ENCODE assay signal across 12 cellular contexts in the genomic region with DNA sequence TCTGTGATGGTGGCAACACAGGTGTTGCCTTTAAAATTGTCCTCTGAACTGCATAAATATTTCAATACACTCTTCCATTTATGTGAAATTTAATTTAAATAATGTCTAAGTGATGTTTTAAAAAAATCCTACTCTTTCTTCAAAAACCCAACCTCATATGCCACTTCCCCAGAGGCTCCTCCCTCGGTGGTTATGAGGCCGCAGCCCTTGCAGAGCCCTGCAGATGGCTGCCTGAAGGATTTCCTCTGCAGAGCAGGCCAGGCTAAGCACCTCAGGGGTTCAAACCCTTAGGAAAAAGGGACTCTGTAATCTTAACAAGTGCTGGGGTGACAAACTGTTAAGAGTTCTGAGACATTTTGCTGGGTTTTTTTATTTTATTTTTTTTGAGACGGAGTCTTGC. TPM values are rescaled to one million over a fixed set of nuclear protein-coding genes. Genes with fewer than 3 reads are reported as not detected.
A peak's percentile ranks its signal among the peaks of the same experiment; 100 is the strongest.
DNase-seq lines count a peak whose midpoint lies in the region; ATAC-seq and TF ChIP-seq lines count a peak whose summit lies in the region.
"Had no signal": no experiment of that assay in that cellular context is flagged by ENCODE, and none has a peak within 500 bp of the region (broad histone marks: within the 10 kb centered on the region; RNA-seq: fewer than 3 reads in every experiment).

No MANE protein-coding gene starts in this region.

- H3K4me1 Mint-ChIP-seq in activated naive CD4-positive, alpha-beta T cell treated with anti-CD3 and anti-CD28 coated beads for 36 hours (ENCODE audit: low read depth) = peaks cover 71% of the 10 kb centered on the region

- peaks cover 22 to 57% of the 10 kb centered on the region in 2 donors for H3K4me1 ChIP-seq in thoracic aorta (ENCODE audit: control insufficient read depth in 1 of 2, low read depth in 2 of 2)

- no peaks in the 10 kb centered on the region for H3K9me3 ChIP-seq in thoracic aorta
- H3K9me3 ChIP-seq: neutrophil, sigmoid colon, transverse colon had no signal

- TF ChIP-seq CTCF in thoracic aorta (IDR thresholded peaks at IDR 0.05) = no peak

- peak overlapping the region; percentile 89 to 95 for H3K27ac ChIP-seq in thoracic aorta
- H3K27ac ChIP-seq: neutrophil, sigmoid colon, transverse colon had no signal

- no peak overlapping the region for H3K4me3 ChIP-seq in thoracic aorta
- H3K4me3 ChIP-seq: sigmoid colon, transverse colon had no signal

- H3K4me3 Mint-ChIP-seq in activated naive CD4-positive, alpha-beta T cell treated with anti-CD3 and anti-CD28 coated beads for 36 hours = no peak overlapping the region

- ATAC-seq in activated naive CD4-positive, alpha-beta T cell treated with anti-CD3 and anti-CD28 coated beads, Interleukin-2, amount 50 U/mL, for 72 hours = no peak
- ATAC-seq in thoracic aorta (ENCODE audit: insufficient number of reproducible peaks, low FRiP score, low read depth) = no peak
- ATAC-seq in GM21515 (IDR thresholded peaks at IDR 0.05; ENCODE audit: unreplicated experiment) = no peak
- ATAC-seq in HG03196 (IDR thresholded peaks at IDR 0.05; ENCODE audit: unreplicated experiment) = no peak

- peak; percentile 59 for DNase-seq in activated naive CD4-positive, alpha-beta T cell treated with anti-CD3 and anti-CD28 coated beads for 36 hours
- DNase-seq in activated naive CD4-positive, alpha-beta T cell treated with anti-CD3 and anti-CD28 coated beads, Interleukin-2, amount 50 U/mL, for 72 hours (ENCODE audit: low spot score in 2 of 2) = no peak
- DNase-seq in activated CD4-positive, alpha-beta T cell treated with anti-CD3 and anti-CD28 coated beads, Interleukin-2, amount 50 U/mL, for 1 hour = peak; percentile 57
- DNase-seq in ecto neural progenitor cell (ENCODE audit: low spot score) = peak; percentile 10
- no peak for DNase-seq in thoracic aorta (ENCODE audit: low spot score)
- DNase-seq in pons (ENCODE audit: low spot score) = no peak
- DNase-seq: dermis blood vessel endothelial cell, sigmoid colon, transverse colon had no signal

- CTCF ChIA-PET in activated naive CD4-positive, alpha-beta T cell treated with anti-CD3 and anti-CD28 coated beads for 36 hours (lab: Charles Lee) = no interaction called here

- peak overlapping the region; percentile 26 for H3K27ac Mint-ChIP-seq in activated naive CD4-positive, alpha-beta T cell treated with anti-CD3 and anti-CD28 coated beads for 36 hours
- no peak overlapping the region for H3K27ac Mint-ChIP-seq in activated naive CD4-positive, alpha-beta T cell treated with anti-CD3 and anti-CD28 coated beads, Interleukin-2, amount 50 U/mL, for 72 hours

- peaks cover 46% of the 10 kb centered on the region for H3K36me3 Mint-ChIP-seq in activated naive CD4-positive, alpha-beta T cell treated with anti-CD3 and anti-CD28 coated beads for 36 hours (ENCODE audit: low read depth)
- H3K36me3 Mint-ChIP-seq in activated naive CD4-positive, alpha-beta T cell treated with anti-CD3 and anti-CD28 coated beads, Interleukin-2, amount 50 U/mL, for 72 hours = peaks cover 18 to 42% of the 10 kb centered on the region in 2 donors

- no peaks in the 10 kb centered on the region for H3K9me3 Mint-ChIP-seq in activated naive CD4-positive, alpha-beta T cell treated with anti-CD3 and anti-CD28 coated beads for 36 hours
- H3K9me3 Mint-ChIP-seq in activated naive CD4-positive, alpha-beta T cell treated with anti-CD3 and anti-CD28 coated beads, Interleukin-2, amount 50 U/mL, for 72 hours = no peaks in the 10 kb centered on the region

- peaks cover 44% of the 10 kb centered on the region for H3K36me3 ChIP-seq in thoracic aorta

- no peaks in the 10 kb centered on the region for H3K27me3 Mint-ChIP-seq in activated naive CD4-positive, alpha-beta T cell treated with anti-CD3 and anti-CD28 coated beads for 36 hours (ENCODE audit: low read depth)

- intact Hi-C loops in activated naive CD4-positive, alpha-beta T cell treated with anti-CD3 and anti-CD28 coated beads for 36 hours (cut with micrococcal nuclease) = loop anchor here (10.0 kb wide), 1 partner anchor 331 kb away; no protein-coding TSS in a partner anchor

- H3K27me3 ChIP-seq in thoracic aorta (replicated peaks; ENCODE audit: insufficient read depth) = no peaks in the 10 kb centered on the region
- H3K27me3 ChIP-seq: neutrophil, sigmoid colon, transverse colon had no signal

RNA-seq across cellular contexts. Expression of gene MORC2, which starts 25.2 kb away (rescaled TPM):
- 10 to 100 TPM; 18.3 to 18.6 TPM for total RNA-seq in activated naive CD4-positive, alpha-beta T cell treated with anti-CD3 and anti-CD28 coated beads for 36 hours
- total RNA-seq in activated naive CD4-positive, alpha-beta T cell treated with anti-CD3 and anti-CD28 coated beads, Interleukin-2, amount 50 U/mL, for 72 hours = 10 to 100 TPM in 1 of 2 donors, 1 to 10 TPM in 1; 8.6 to 24.0 TPM
- total RNA-seq in thoracic aorta = 10 to 100 TPM; 16.7 to 27.5 TPM

RNA-seq across cellular contexts. Expression of gene TUG1, which starts 25.7 kb away (rescaled TPM):
- total RNA-seq in activated naive CD4-positive, alpha-beta T cell treated with anti-CD3 and anti-CD28 coated beads for 36 hours = 10 to 100 TPM; 42.3 to 44.0 TPM
- 10 to 100 TPM; 36.4 to 62.1 TPM for total RNA-seq in activated naive CD4-positive, alpha-beta T cell treated with anti-CD3 and anti-CD28 coated beads, Interleukin-2, amount 50 U/mL, for 72 hours
- 100 to 1,000 TPM in 1 of 2 donors, 10 to 100 TPM in 1; 69.0 to 109 TPM for total RNA-seq in thoracic aorta

Comparison
In these comparisons a context has a peak if more than half of its experiments do, and no peak if none do; other contexts are left out.
1. DNase-seq: peak in activated naive CD4-positive, alpha-beta T cell treated with anti-CD3 and anti-CD28 coated beads for 36 hours (single experiment), activated CD4-positive, alpha-beta T cell treated with anti-CD3 and anti-CD28 coated beads, Interleukin-2, amount 50 U/mL, for 1 hour (single experiment) and ecto neural progenitor cell (single experiment); none in activated naive CD4-positive, alpha-beta T cell treated with anti-CD3 and anti-CD28 coated beads, Interleukin-2, amount 50 U/mL, for 72 hours (0 of 2), thoracic aorta (single experiment) and pons (single experiment).